13 cellular contexts compared by ENCODE assay signal in genomic region chr2:237465515-237466227, GRCh38. TPM values are rescaled to one million over a fixed set of nuclear protein-coding genes. Genes with fewer than 3 reads are reported as not detected.
DNase-seq lines count a peak whose midpoint lies in the region; ATAC-seq and TF ChIP-seq lines count a peak whose summit lies in the region.
"Had no signal": no experiment of that assay in that cellular context is flagged by ENCODE, and none has a peak within 500 bp of the region (broad histone marks: within the 10 kb centered on the region; RNA-seq: fewer than 3 reads in every experiment).

No MANE protein-coding gene starts in this region.

- intact Hi-C loops in PC-9 (cut with micrococcal nuclease; ENCODE audit: unreplicated experiment): loop anchor here (2.0 kb wide), 1 partner anchor 33 kb away; no protein-coding TSS in a partner anchor

- no peaks in the 10 kb centered on the region for H3K9me3 Mint-ChIP-seq in WTC11
- H3K9me3 Mint-ChIP-seq: stimulated activated naive CD8-positive, alpha-beta T cell treated with anti-CD3 and anti-CD28 coated beads, Interleukin-15, Interleukin-2, amounts not matched to agents 100 ng/mL and 50 ng/mL, for 24 hours had no signal

- ATAC-seq in GM18909 (IDR thresholded peaks at IDR 0.05; ENCODE audit: poor library complexity, unreplicated experiment) (no peak), WTC11 (no peak)

- TSS peak; percentile 99 for BruUV-seq in PC-9 (replicated peaks; lab: Mats Ljungman, UMichigan)

- H3F3A ChIP-seq in GM23248 (ENCODE audit: insufficient read depth) (peaks cover 3% of the 10 kb centered on the region; the same call in 1 of the 2 replicates), PC-9 (ENCODE audit: insufficient read depth, low read depth) (peaks cover 25% of the 10 kb centered on the region)

- H3K79me2 ChIP-seq in GM23248 (ENCODE audit: insufficient read depth): no peaks in the 10 kb centered on the region
- H3K79me2 ChIP-seq in PC-9 (ENCODE audit: low read depth): no peaks in the 10 kb centered on the region

- H3K27me3 Mint-ChIP-seq in WTC11 (ENCODE audit: low read depth): no peaks in the 10 kb centered on the region; the same call in none of the 2 replicates
- H3K27me3 Mint-ChIP-seq: stimulated activated naive CD8-positive, alpha-beta T cell treated with anti-CD3 and anti-CD28 coated beads, Interleukin-15, Interleukin-2, amounts not matched to agents 100 ng/mL and 50 ng/mL, for 24 hours had no signal

- CTCF ChIA-PET in PC-9 (lab: Charles Lee): interaction anchor here (0.8 to 2.0 kb wide), 2 partner anchors 31 to 44 kb away, joined by 3 to 8 read pairs; no protein-coding TSS in a partner anchor
- CTCF ChIA-PET in WTC11 (lab: Charles Lee): interaction anchor here (0.8 to 2.7 kb wide), 5 partner anchors 10 to 106 kb away, joined by 3 to 8 read pairs (median 6); no protein-coding TSS in a partner anchor

- H3K4me1 ChIP-seq in GM23248 (ENCODE audit: insufficient read depth) (peaks cover 15% of the 10 kb centered on the region), PC-9 (replicated peaks; ENCODE audit: insufficient read depth) (peaks cover 36% of the 10 kb centered on the region)

- in situ Hi-C loops in GM23248 (cut with MboI): no loop called here

- DNase-seq in GM23248 (peak; percentile 97), PC-9 (peak; percentile 79 to 97), epithelial cell of prostate (ENCODE audit: low read depth, low spot score) (peak; percentile 72), skeletal muscle cell (ENCODE audit: low read depth) (peak; percentile 97), WTC11 (ENCODE audit: low spot score) (no peak), globus pallidus (ENCODE audit: low spot score) (no peak), NCI-H510A treated with DMSO at 0.1 percent for 48 hours (lab: John Stamatoyannopoulos, UW) (no peak)
- DNase-seq: GF-D8, NCI-H2081 had no signal

- H3K27ac Mint-ChIP-seq in WTC11: no peak overlapping the region
- H3K27ac Mint-ChIP-seq: stimulated activated naive CD8-positive, alpha-beta T cell treated with anti-CD3 and anti-CD28 coated beads, Interleukin-15, Interleukin-2, amounts not matched to agents 100 ng/mL and 50 ng/mL, for 24 hours had no signal

- WGBS in GM23248 (ENCODE audit: low coverage in 1 of 2, low lambda C conversion rate in 2 of 2, missing lambda C conversion rate in 2 of 2), 2 experiments: 57 to 72% methylated on average over 14 to 19 of the region's 19 CpGs

- no peaks in the 10 kb centered on the region for H3K4me1 Mint-ChIP-seq in WTC11

- H2AFZ ChIP-seq in GM23248: peak overlapping the region; percentile 20; the same call in 1 of the 2 replicates
- peak overlapping the region; percentile 13; the same call in 1 of the 2 replicates for H2AFZ ChIP-seq in PC-9

- H3K4me3 ChIP-seq in GM23248 (no peak overlapping the region), PC-9 (no peak overlapping the region), skeletal muscle cell (ENCODE audit: low read depth, low read length) (no peak overlapping the region)
- H3K4me3 ChIP-seq: cardiac muscle cell had no signal

- H3K9ac ChIP-seq in GM23248: peak overlapping the region; percentile 62

- H3K36me3 Mint-ChIP-seq in WTC11: no peaks in the 10 kb centered on the region

- POLR2A ChIA-PET in PC-9 (lab: Charles Lee; ENCODE audit: unreplicated experiment) (interaction anchor here (1.2 kb wide), 1 partner anchor 8 kb away, joined by 8 read pairs; no protein-coding TSS in a partner anchor), WTC11 (lab: Charles Lee) (no interaction called here)

- TF ChIP-seq CTCF in PC-9 (conservative IDR thresholded peaks at IDR 0.05) (no peak), WTC11 (IDR thresholded peaks at IDR 0.05) (no peak)

- H3K9me3 ChIP-seq in GM23248 (ENCODE audit: low read depth) (no peaks in the 10 kb centered on the region), PC-9 (ENCODE audit: insufficient read depth, low read depth) (peaks cover 10% of the 10 kb centered on the region; the same call in 1 of the 2 replicates)

- H3K9me2 ChIP-seq in GM23248 (ENCODE audit: insufficient read depth): no peaks in the 10 kb centered on the region
- H3K9me2 ChIP-seq in PC-9 (ENCODE audit: insufficient read depth): no peaks in the 10 kb centered on the region

- H3K27ac ChIP-seq in GM23248 (peak overlapping the region; percentile 92), PC-9 (peak overlapping the region; percentile 95), epithelial cell of prostate (peak overlapping the region; percentile 87)
- H3K27ac ChIP-seq: cardiac muscle cell, HL-60 had no signal

- H4K20me1 ChIP-seq in GM23248 (ENCODE audit: insufficient read depth): no peaks in the 10 kb centered on the region
- no peaks in the 10 kb centered on the region for H4K20me1 ChIP-seq in PC-9 (ENCODE audit: insufficient read depth)

- no peaks in the 10 kb centered on the region for H3K36me3 ChIP-seq in GM23248 (ENCODE audit: low read depth)
- no peaks in the 10 kb centered on the region for H3K36me3 ChIP-seq in PC-9 (ENCODE audit: low read depth)
- H3K36me3 ChIP-seq: cardiac muscle cell had no signal

- no peak overlapping the region for H3K4me3 Mint-ChIP-seq in WTC11
- H3K4me3 Mint-ChIP-seq: stimulated activated naive CD8-positive, alpha-beta T cell treated with anti-CD3 and anti-CD28 coated beads, Interleukin-15, Interleukin-2, amounts not matched to agents 100 ng/mL and 50 ng/mL, for 24 hours had no signal

- H3K4me2 ChIP-seq in GM23248 (ENCODE audit: unreplicated experiment) (peak overlapping the region; percentile 52), PC-9 (peak overlapping the region; percentile 63)

- H3K27me3 ChIP-seq in GM23248 (replicated peaks; ENCODE audit: insufficient read depth) (no peaks in the 10 kb centered on the region), PC-9 (ENCODE audit: insufficient read depth, low read depth) (no peaks in the 10 kb centered on the region)
- H3K27me3 ChIP-seq: cardiac muscle cell had no signal

TF ChIP-seq in WTC11, 78 proteins besides CTCF, POLR2A, EP300 and RAD21 (continues in another document):
- TF ChIP-seq ZNF532 (CRISPR knock-in tag; IDR thresholded peaks at IDR 0.05; ENCODE audit: borderline replicate concordance) (no peak), E2F1 (CRISPR knock-in tag; IDR thresholded peaks at IDR 0.05) (no peak)

RNA-seq across cellular contexts. Expression of gene MLPH, which starts 21.4 kb away (rescaled TPM):
- 4.7 and 8.1 TPM in 2 replicates for total RNA-seq in GM23248 (2014; rRNA removed; shearing (Covaris generic))
- 10.8 and 14.9 TPM in 2 replicates for polyA plus RNA-seq in GM23248 (2016; fragmentation: Nextera tagmentation; extraction: Ambion mirVana)
- total RNA-seq in PC-9 (2021): 237 and 283 TPM in 2 replicates
- total RNA-seq in WTC11 (2021): 7.7 to 10.3 TPM (median 9.7 TPM) in 3 replicates

RNA-seq across cellular contexts. Expression of gene COL6A3, which starts 51.7 kb away (rescaled TPM):
- 1,362 and 1,653 TPM in 2 replicates for total RNA-seq in GM23248 (2014; rRNA removed; shearing (Covaris generic))
- polyA plus RNA-seq in GM23248 (2016; fragmentation: Nextera tagmentation; extraction: Ambion mirVana): 344 and 350 TPM in 2 replicates
- total RNA-seq in PC-9 (2021) (0.57 and 0.75 TPM in 2 replicates), WTC11 (2021) (2.6 to 4.4 TPM (median 3.9 TPM) in 3 replicates)

Comparison
In these comparisons a context has a peak if more than half of its experiments do, and no peak if none do; other contexts are left out.
1. DNase-seq: peak in GM23248 (single experiment), PC-9 (2 of 2), epithelial cell of prostate (single experiment) and skeletal muscle cell (single experiment); none in WTC11 (single experiment), globus pallidus (single experiment) and NCI-H510A treated with DMSO at 0.1 percent for 48 hours (single experiment).
2. RNA of gene MLPH, which starts 21.4 kb away (total RNA-seq): 237 to 283 TPM in PC-9; 7.7 to 10.3 TPM in WTC11 and 4.7 to 8.1 TPM in GM23248; every median in the first group is over 10 times any median in the second.
3. RNA of gene COL6A3, which starts 51.7 kb away (total RNA-seq): 1,362 to 1,653 TPM in GM23248; 2.6 to 4.4 TPM in WTC11 and 0.57 to 0.75 TPM in PC-9; every median in the first group is over 100 times any median in the second.
4. Peak in every context shown above with its lines, with median percentiles within 50 percentile points of each other: H3K27ac ChIP-seq.